8 cellular contexts compared by ENCODE assay signal in the genomic region with DNA sequence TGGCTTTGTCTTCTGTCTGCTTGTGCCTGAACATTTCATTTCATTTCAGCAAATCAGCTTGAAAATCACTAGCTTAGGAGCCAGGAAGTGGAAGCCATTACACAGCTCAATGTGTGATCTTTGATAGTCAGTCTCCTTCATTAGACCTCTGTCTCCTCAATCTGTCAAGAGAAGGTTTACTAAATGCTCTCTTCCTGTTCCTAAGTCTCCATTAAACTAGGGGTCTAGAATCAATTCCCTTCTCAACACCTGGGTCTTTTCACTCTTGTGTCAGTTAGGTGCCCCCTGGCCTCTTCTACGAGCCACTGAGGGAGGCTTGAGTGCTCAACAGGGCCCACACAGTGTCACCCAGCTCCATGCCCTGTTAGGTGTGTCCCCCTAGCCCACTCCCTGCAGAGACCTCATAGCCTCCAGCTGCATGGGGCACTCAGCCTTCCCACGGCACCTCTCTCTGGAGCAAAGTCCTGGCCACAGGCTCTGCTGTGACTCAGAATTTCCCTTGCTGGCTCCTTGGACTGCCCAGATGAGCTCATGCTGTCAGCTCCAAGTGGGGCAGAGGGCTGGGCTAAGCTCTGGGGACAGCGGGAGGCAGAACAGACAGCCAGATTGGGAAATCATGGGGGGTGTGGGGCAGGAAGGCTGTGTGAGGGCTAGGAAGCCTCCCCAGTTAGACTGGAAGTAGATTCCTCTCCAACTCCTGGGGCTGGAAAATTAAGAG.
DNase-seq lines count a peak whose midpoint lies in the region; TF ChIP-seq lines count a peak whose summit lies in the region.

No MANE protein-coding gene starts in this region.

- H3K9ac ChIP-seq in BLaER1 treated with 17β-estradiol and CSF1 and Interleukin-3, amounts not matched to agents 10 nM and 100 nM: peak overlapping the region; percentile 50 to 77 (median 69); a peak in 20 of 22 replicates

- peaks cover 88 to 100% (median 100%) of the 10 kb centered on the region in 10 experiments for H3K4me1 ChIP-seq in BLaER1 treated with 17β-estradiol and CSF1 and Interleukin-3, amounts not matched to agents 10 nM and 100 nM
- H3K4me1 ChIP-seq in transverse colon: peaks cover 45 to 65% (median 48%) of the 10 kb centered on the region in 4 donors

- no peaks in the 10 kb centered on the region for H3K27me3 ChIP-seq in BLaER1 treated with 17β-estradiol and CSF1 and Interleukin-3, amounts not matched to agents 10 nM and 100 nM
- no peaks in the 10 kb centered on the region for H3K27me3 ChIP-seq in transverse colon

- intact Hi-C loops in transverse colon (cut with DNase I; ENCODE audit: low total_unique reads): loop anchor here (5.0 kb wide), 1 partner anchor 1559 kb away; no protein-coding TSS in a partner anchor

- DNase-seq in NOMO-1 treated with DMSO at 0.1 percent for 48 hours (lab: John Stamatoyannopoulos, UW; ENCODE audit: unreplicated experiment) (peak; percentile 80), dedifferentiated amniotic fluid mesenchymal stem cell (ENCODE audit: extremely low spot score) (peak; percentile 99), medulla oblongata (ENCODE audit: extremely low spot score) (peak; percentile 93), transverse colon (peak; percentile 88), NCI-H2171 (lab: John Stamatoyannopoulos, UW) (no peak)
- DNase-seq in stimulated activated CD4-positive, alpha-beta T cell treated with anti-CD3 and anti-CD28 coated beads, Interleukin-4, amount 100 ng/mL, for 4 hours: no peak
- DNase-seq in activated CD4-positive, CD25-positive, alpha-beta regulatory T cell (lab: John Stamatoyannopoulos, UW): no peak

- TF ChIP-seq EP300 in transverse colon (IDR thresholded peaks at IDR 0.05; ENCODE audit: low read depth): peak; percentile 86

- WGBS in transverse colon (ENCODE audit: low coverage in 1 of 2), 2 donors: 43 to 47% methylated on average over 1 to 2 of the region's 3 CpGs

- H3K9me3 ChIP-seq in BLaER1 treated with 17β-estradiol and CSF1 and Interleukin-3, amounts not matched to agents 10 nM and 100 nM (replicated peaks in 1 of 11): no peaks in the 10 kb centered on the region
- no peaks in the 10 kb centered on the region for H3K9me3 ChIP-seq in transverse colon

- H4K20me1 ChIP-seq in BLaER1 treated with 17β-estradiol and CSF1 and Interleukin-3, amounts not matched to agents 10 nM and 100 nM: peaks cover 0 to 57% (median 16%) of the 10 kb centered on the region in 11 experiments; a peak in 15 of 22 replicates

- H3K4me2 ChIP-seq in BLaER1 treated with 17β-estradiol and CSF1 and Interleukin-3, amounts not matched to agents 10 nM and 100 nM: peak overlapping the region; percentile 81 to 98 (median 94)

- H3K4me3 ChIP-seq in BLaER1 treated with 17β-estradiol and CSF1 and Interleukin-3, amounts not matched to agents 10 nM and 100 nM: peak overlapping the region in 3 of 10 experiments; percentile 9 to 32 (median 11); a peak in 3 of 20 replicates
- no peak overlapping the region for H3K4me3 ChIP-seq in transverse colon

- in situ Hi-C loops in transverse colon (cut with MboI; ENCODE audit: low pct_ligation_motif_present in 1 of 4, low pct_unique_long_range_greater_than_20kb in 1 of 4, low sequenced_read_pairs in 3 of 4): loop anchor here in 2 of 4 donors (5.0 to 10.0 kb wide), 2 partner anchors 72 to 74 kb away; no protein-coding TSS in a partner anchor

- TF ChIP-seq POLR2A in transverse colon (IDR thresholded peaks at IDR 0.05): peak; percentile 22

- TF ChIP-seq CTCF in transverse colon (IDR thresholded peaks at IDR 0.05): no peak

- H3K27ac ChIP-seq in BLaER1 treated with 17β-estradiol and CSF1 and Interleukin-3, amounts not matched to agents 10 nM and 100 nM: peak overlapping the region; percentile 71 to 91 (median 83)
- peak overlapping the region; percentile 89 to 90 (median 90) for H3K27ac ChIP-seq in transverse colon

- peaks cover 3 to 59% (median 40%) of the 10 kb centered on the region in 11 experiments; a peak in 21 of 22 replicates for H3K36me3 ChIP-seq in BLaER1 treated with 17β-estradiol and CSF1 and Interleukin-3, amounts not matched to agents 10 nM and 100 nM
- no peaks in the 10 kb centered on the region for H3K36me3 ChIP-seq in transverse colon

Comparison
In these comparisons a context has a peak if more than half of its experiments do, and no peak if none do; other contexts are left out.
1. DNase-seq: peak in NOMO-1 treated with DMSO at 0.1 percent for 48 hours (single experiment), dedifferentiated amniotic fluid mesenchymal stem cell (single experiment), medulla oblongata (single experiment) and transverse colon (single experiment); none in stimulated activated CD4-positive, alpha-beta T cell treated with anti-CD3 and anti-CD28 coated beads, Interleukin-4, amount 100 ng/mL, for 4 hours (0 of 2), NCI-H2171 (single experiment) and activated CD4-positive, CD25-positive, alpha-beta regulatory T cell (0 of 4).